Comparison of ENCODE assay signal across 2 cellular contexts in the genomic region with DNA sequence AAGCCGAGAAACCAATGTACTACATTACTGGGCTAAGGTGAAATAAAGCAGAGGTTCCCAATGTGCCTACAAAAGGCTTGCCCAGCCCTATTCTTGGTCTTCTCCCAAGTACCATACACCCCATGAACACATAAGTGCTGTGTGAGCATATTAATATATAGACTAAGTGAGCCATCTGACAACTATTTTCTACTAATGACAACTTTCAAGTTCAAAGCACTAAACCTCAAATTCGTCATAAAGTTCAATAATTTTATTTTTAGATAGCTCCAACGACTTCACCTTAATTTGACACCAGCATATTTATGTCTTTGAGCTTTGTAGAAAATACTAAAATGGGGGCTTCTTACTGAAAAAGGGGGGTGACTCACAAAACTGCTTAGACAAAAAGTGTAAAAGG.
TF ChIP-seq lines count a peak whose summit lies in the region.

No MANE protein-coding gene starts in this region.

TF ChIP-seq in HepG2, 621 proteins besides CTCF, POLR2A, EP300 and RAD21:
- TF ChIP-seq, protein P1, sequence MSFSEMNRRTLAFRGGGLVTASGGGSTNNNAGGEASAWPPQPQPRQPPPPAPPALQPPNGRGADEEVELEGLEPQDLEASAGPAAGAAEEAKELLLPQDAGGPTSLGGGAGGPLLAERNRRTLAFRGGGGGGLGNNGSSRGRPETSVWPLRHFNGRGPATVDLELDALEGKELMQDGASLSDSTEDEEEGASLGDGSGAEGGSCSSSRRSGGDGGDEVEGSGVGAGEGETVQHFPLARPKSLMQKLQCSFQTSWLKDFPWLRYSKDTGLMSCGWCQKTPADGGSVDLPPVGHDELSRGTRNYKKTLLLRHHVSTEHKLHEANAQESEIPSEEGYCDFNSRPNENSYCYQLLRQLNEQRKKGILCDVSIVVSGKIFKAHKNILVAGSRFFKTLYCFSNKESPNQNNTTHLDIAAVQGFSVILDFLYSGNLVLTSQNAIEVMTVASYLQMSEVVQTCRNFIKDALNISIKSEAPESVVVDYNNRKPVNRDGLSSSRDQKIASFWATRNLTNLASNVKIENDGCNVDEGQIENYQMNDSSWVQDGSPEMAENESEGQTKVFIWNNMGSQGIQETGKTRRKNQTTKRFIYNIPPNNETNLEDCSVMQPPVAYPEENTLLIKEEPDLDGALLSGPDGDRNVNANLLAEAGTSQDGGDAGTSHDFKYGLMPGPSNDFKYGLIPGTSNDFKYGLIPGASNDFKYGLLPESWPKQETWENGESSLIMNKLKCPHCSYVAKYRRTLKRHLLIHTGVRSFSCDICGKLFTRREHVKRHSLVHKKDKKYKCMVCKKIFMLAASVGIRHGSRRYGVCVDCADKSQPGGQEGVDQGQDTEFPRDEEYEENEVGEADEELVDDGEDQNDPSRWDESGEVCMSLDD (CRISPR knock-in tag; IDR thresholded peaks at IDR 0.05; ENCODE audit: borderline replicate concordance) = no peak
- TF ChIP-seq MAFK (conservative IDR thresholded peaks at IDR 0.05 in 1 of 2, IDR thresholded peaks at IDR 0.05 in 1 of 2; ENCODE audit: low read length in 2 of 2) = peak; percentile 16 to 25; a peak in 1 of 4 replicates

TF ChIP-seq in SK-N-SH, 30 proteins besides CTCF, POLR2A, EP300 and RAD21:
- TF ChIP-seq MXI1 (IDR thresholded peaks at IDR 0.05; ENCODE audit: low read depth, low read length) = no peak
